1 cellular context compared by ENCODE assay signal in the genomic region with DNA sequence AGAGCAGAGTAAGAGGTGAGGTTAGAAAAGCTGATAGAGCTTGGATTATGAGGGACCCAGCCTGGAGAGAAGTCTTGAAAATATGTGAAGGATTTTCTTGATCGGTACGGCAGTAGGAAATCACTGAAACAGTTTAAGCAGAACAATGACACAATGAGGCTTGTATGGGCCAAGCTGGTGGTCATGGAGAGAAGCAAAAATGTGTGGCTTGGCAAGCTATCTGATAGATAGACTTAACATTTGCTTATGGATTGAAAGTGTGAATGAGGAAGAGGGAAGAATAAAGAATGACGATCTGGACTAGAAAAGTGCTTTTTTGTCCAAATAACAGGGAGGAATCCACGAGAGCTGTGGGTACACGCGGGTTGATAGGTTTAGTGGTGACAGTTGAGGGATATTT.
TF ChIP-seq lines count a peak whose summit lies in the region.

No MANE protein-coding gene starts in this region.

TF ChIP-seq in H1, 55 proteins besides CTCF, POLR2A, EP300 and RAD21:
- TF ChIP-seq, protein P1, sequence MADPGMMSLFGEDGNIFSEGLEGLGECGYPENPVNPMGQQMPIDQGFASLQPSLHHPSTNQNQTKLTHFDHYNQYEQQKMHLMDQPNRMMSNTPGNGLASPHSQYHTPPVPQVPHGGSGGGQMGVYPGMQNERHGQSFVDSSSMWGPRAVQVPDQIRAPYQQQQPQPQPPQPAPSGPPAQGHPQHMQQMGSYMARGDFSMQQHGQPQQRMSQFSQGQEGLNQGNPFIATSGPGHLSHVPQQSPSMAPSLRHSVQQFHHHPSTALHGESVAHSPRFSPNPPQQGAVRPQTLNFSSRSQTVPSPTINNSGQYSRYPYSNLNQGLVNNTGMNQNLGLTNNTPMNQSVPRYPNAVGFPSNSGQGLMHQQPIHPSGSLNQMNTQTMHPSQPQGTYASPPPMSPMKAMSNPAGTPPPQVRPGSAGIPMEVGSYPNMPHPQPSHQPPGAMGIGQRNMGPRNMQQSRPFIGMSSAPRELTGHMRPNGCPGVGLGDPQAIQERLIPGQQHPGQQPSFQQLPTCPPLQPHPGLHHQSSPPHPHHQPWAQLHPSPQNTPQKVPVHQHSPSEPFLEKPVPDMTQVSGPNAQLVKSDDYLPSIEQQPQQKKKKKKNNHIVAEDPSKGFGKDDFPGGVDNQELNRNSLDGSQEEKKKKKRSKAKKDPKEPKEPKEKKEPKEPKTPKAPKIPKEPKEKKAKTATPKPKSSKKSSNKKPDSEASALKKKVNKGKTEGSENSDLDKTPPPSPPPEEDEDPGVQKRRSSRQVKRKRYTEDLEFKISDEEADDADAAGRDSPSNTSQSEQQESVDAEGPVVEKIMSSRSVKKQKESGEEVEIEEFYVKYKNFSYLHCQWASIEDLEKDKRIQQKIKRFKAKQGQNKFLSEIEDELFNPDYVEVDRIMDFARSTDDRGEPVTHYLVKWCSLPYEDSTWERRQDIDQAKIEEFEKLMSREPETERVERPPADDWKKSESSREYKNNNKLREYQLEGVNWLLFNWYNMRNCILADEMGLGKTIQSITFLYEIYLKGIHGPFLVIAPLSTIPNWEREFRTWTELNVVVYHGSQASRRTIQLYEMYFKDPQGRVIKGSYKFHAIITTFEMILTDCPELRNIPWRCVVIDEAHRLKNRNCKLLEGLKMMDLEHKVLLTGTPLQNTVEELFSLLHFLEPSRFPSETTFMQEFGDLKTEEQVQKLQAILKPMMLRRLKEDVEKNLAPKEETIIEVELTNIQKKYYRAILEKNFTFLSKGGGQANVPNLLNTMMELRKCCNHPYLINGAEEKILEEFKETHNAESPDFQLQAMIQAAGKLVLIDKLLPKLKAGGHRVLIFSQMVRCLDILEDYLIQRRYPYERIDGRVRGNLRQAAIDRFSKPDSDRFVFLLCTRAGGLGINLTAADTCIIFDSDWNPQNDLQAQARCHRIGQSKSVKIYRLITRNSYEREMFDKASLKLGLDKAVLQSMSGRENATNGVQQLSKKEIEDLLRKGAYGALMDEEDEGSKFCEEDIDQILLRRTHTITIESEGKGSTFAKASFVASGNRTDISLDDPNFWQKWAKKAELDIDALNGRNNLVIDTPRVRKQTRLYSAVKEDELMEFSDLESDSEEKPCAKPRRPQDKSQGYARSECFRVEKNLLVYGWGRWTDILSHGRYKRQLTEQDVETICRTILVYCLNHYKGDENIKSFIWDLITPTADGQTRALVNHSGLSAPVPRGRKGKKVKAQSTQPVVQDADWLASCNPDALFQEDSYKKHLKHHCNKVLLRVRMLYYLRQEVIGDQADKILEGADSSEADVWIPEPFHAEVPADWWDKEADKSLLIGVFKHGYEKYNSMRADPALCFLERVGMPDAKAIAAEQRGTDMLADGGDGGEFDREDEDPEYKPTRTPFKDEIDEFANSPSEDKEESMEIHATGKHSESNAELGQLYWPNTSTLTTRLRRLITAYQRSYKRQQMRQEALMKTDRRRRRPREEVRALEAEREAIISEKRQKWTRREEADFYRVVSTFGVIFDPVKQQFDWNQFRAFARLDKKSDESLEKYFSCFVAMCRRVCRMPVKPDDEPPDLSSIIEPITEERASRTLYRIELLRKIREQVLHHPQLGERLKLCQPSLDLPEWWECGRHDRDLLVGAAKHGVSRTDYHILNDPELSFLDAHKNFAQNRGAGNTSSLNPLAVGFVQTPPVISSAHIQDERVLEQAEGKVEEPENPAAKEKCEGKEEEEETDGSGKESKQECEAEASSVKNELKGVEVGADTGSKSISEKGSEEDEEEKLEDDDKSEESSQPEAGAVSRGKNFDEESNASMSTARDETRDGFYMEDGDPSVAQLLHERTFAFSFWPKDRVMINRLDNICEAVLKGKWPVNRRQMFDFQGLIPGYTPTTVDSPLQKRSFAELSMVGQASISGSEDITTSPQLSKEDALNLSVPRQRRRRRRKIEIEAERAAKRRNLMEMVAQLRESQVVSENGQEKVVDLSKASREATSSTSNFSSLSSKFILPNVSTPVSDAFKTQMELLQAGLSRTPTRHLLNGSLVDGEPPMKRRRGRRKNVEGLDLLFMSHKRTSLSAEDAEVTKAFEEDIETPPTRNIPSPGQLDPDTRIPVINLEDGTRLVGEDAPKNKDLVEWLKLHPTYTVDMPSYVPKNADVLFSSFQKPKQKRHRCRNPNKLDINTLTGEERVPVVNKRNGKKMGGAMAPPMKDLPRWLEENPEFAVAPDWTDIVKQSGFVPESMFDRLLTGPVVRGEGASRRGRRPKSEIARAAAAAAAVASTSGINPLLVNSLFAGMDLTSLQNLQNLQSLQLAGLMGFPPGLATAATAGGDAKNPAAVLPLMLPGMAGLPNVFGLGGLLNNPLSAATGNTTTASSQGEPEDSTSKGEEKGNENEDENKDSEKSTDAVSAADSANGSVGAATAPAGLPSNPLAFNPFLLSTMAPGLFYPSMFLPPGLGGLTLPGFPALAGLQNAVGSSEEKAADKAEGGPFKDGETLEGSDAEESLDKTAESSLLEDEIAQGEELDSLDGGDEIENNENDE (IDR thresholded peaks at IDR 0.05; ENCODE audit: insufficient replicate concordance, low read length): no peak
- TF ChIP-seq EGR1 (IDR thresholded peaks at IDR 0.05; ENCODE audit: borderline replicate concordance, low read depth, low read length) (no peak), BCL11A (IDR thresholded peaks at IDR 0.05; ENCODE audit: low read depth in 2 of 2, low read length in 2 of 2) (no peak), BACH1 (IDR thresholded peaks at IDR 0.05; ENCODE audit: low read length) (no peak), SAP30 (IDR thresholded peaks at IDR 0.05; ENCODE audit: insufficient read depth, insufficient replicate concordance, low read length) (no peak), FOSL1 (IDR thresholded peaks at IDR 0.05; ENCODE audit: insufficient read depth, low read depth, low read length) (no peak), RBBP5 (IDR thresholded peaks at IDR 0.05; ENCODE audit: borderline replicate concordance, low read depth, low read length) (no peak), CEBPB (IDR thresholded peaks at IDR 0.05; ENCODE audit: low read depth, low read length) (no peak), CHD2 (IDR thresholded peaks at IDR 0.05; ENCODE audit: low read length) (no peak), BRCA1 (IDR thresholded peaks at IDR 0.05; ENCODE audit: low read depth, low read length) (no peak), PHF8 (conservative IDR thresholded peaks at IDR 0.05; ENCODE audit: low read depth, low read length) (no peak), GABPA (IDR thresholded peaks at IDR 0.05; ENCODE audit: borderline replicate concordance, insufficient read depth, low read length) (no peak), JUN (IDR thresholded peaks at IDR 0.05; ENCODE audit: low read depth, low read length) (no peak), SUZ12 (IDR thresholded peaks at IDR 0.05; ENCODE audit: low read length) (no peak), CBX5 (IDR thresholded peaks at IDR 0.05; ENCODE audit: low read depth, low read length) (no peak)
- TF ChIP-seq, protein P2, sequence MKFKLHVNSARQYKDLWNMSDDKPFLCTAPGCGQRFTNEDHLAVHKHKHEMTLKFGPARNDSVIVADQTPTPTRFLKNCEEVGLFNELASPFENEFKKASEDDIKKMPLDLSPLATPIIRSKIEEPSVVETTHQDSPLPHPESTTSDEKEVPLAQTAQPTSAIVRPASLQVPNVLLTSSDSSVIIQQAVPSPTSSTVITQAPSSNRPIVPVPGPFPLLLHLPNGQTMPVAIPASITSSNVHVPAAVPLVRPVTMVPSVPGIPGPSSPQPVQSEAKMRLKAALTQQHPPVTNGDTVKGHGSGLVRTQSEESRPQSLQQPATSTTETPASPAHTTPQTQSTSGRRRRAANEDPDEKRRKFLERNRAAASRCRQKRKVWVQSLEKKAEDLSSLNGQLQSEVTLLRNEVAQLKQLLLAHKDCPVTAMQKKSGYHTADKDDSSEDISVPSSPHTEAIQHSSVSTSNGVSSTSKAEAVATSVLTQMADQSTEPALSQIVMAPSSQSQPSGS (IDR thresholded peaks at IDR 0.05; ENCODE audit: low read length): no peak
- TF ChIP-seq, protein P3, sequence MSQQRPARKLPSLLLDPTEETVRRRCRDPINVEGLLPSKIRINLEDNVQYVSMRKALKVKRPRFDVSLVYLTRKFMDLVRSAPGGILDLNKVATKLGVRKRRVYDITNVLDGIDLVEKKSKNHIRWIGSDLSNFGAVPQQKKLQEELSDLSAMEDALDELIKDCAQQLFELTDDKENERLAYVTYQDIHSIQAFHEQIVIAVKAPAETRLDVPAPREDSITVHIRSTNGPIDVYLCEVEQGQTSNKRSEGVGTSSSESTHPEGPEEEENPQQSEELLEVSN (IDR thresholded peaks at IDR 0.05): no peak
- TF ChIP-seq, protein P4, sequence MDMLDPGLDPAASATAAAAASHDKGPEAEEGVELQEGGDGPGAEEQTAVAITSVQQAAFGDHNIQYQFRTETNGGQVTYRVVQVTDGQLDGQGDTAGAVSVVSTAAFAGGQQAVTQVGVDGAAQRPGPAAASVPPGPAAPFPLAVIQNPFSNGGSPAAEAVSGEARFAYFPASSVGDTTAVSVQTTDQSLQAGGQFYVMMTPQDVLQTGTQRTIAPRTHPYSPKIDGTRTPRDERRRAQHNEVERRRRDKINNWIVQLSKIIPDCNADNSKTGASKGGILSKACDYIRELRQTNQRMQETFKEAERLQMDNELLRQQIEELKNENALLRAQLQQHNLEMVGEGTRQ (IDR thresholded peaks at IDR 0.05; ENCODE audit: low read length): no peak
